ENCODE assay signal across 1 cellular context in the genomic region with DNA sequence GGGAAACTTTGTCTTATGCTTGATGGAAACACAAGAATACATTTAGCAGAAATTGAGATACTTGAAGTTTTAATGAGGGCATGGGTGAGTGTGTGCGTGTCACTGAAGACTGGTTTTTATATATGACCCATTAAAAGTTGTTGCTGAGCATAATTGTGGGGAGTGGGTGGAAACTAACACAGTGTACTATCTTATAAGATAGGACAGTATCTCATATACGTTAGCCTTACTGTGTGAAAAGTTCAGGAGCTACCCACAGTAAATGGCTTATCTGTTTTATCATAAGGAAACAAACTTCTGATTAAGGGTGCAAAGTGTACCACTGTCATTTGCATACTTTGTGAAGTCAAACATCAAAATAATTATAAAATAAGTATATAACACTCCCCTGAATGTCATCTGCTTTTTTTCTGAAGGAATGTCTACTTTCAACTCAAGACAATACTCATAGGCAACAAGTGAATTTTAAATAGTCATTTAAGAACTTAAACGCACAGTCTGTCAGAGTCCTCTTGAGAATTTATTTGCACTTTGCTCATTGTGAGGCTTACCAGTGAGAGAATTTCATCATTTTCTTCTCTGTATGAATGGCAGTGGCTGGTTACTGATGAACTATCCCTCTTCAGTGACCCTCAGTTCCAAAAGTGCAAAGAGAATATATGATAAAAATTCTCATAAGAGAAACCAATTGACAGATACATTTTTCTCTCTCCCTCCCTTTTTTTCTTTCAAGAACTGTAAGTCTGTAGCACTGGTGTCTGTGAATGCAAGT.
TF ChIP-seq lines count a peak whose summit lies in the region.

No MANE protein-coding gene starts in this region.

TF ChIP-seq in HepG2, 621 proteins besides CTCF, POLR2A, EP300 and RAD21 (continued from another document):
- TF ChIP-seq, protein P1, sequence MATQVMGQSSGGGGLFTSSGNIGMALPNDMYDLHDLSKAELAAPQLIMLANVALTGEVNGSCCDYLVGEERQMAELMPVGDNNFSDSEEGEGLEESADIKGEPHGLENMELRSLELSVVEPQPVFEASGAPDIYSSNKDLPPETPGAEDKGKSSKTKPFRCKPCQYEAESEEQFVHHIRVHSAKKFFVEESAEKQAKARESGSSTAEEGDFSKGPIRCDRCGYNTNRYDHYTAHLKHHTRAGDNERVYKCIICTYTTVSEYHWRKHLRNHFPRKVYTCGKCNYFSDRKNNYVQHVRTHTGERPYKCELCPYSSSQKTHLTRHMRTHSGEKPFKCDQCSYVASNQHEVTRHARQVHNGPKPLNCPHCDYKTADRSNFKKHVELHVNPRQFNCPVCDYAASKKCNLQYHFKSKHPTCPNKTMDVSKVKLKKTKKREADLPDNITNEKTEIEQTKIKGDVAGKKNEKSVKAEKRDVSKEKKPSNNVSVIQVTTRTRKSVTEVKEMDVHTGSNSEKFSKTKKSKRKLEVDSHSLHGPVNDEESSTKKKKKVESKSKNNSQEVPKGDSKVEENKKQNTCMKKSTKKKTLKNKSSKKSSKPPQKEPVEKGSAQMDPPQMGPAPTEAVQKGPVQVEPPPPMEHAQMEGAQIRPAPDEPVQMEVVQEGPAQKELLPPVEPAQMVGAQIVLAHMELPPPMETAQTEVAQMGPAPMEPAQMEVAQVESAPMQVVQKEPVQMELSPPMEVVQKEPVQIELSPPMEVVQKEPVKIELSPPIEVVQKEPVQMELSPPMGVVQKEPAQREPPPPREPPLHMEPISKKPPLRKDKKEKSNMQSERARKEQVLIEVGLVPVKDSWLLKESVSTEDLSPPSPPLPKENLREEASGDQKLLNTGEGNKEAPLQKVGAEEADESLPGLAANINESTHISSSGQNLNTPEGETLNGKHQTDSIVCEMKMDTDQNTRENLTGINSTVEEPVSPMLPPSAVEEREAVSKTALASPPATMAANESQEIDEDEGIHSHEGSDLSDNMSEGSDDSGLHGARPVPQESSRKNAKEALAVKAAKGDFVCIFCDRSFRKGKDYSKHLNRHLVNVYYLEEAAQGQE (IDR thresholded peaks at IDR 0.05; ENCODE audit: borderline replicate concordance in 1 of 2, low read depth in 1 of 2, low read length in 2 of 2) = no peak
- TF ChIP-seq RNF219 (CRISPR knock-in tag; IDR thresholded peaks at IDR 0.05) = no peak
